In the genomic region with DNA sequence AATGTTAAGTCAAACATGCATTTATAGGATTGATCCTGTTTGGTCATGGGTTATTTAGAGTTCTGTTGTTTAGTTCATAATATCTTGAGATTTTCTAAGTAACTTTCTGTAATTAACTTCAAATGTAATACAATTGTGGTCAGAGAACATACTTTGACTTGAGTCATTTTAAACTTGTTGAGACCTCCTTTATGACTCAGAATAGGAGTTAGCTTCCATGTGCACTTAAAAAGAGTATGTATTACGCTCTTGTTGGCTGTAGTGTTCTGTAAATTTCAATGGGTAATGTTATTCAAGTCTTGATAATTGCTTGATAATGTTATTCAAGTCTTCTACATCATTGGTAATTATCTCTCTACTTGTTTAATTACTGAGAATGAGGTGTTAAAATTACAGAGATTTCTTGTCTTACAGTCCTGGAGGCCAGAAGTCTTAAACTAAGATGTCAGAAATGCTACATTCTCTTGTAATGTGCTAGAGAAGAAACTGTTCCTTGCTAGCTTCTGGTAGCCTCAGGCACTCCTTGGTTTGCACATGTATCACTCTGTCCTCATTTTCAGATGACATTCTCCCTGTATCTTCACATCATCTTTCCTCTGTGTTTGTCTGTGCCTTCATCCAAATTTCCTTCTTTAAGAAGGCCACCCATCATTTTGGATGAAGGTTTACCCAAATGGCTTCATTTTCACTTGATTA, we compare ENCODE assay signal across 16 cellular contexts.
DNase-seq lines count a peak whose midpoint lies in the region; ATAC-seq and TF ChIP-seq lines count a peak whose summit lies in the region.
"Had no signal": no experiment of that assay in that cellular context is flagged by ENCODE, and none has a peak within 500 bp of the region (broad histone marks: within the 10 kb centered on the region; RNA-seq: fewer than 3 reads in every experiment).

No MANE protein-coding gene starts in this region.

- H2BK120ac ChIP-seq in IMR-90 (ENCODE audit: low read depth, low read length), result peak overlapping the region; percentile 52

- H3K18ac ChIP-seq in IMR-90 (ENCODE audit: low read depth, low read length), result peak overlapping the region; percentile 30; the same call in 1 of the 2 replicates

- peak overlapping the region; percentile 49; the same call in 1 of the 2 replicates for H3K14ac ChIP-seq in IMR-90 (replicated peaks; ENCODE audit: low read depth, low read length)

- H2AK5ac ChIP-seq in IMR-90 (ENCODE audit: low read depth, low read length), result peak overlapping the region; percentile 51

- POLR2A ChIA-PET in SK-N-SH (lab: Yijun Ruan, JAX), result no interaction called here
- POLR2A ChIA-PET in IMR-90 (lab: Charles Lee; ENCODE audit: unreplicated experiment), result no interaction called here

- no peaks in the 10 kb centered on the region for H3K36me3 ChIP-seq in SK-N-SH (replicated peaks in 1 of 2; ENCODE audit: control insufficient read depth in 1 of 2, insufficient read depth in 2 of 2, low read length in 1 of 2)
- H3K36me3 ChIP-seq in IMR-90 (ENCODE audit: control insufficient read depth, insufficient read depth, low read length), result no peaks in the 10 kb centered on the region

- 0 out of 3 replicates have a peak, but pooled peaks have one; percentile 32 for ATAC-seq in SK-N-SH treated with all-trans-retinoic acid at 6 μM for 48 hours
- ATAC-seq in IMR-90 (ENCODE audit: low read depth), result peak; percentile 67
- peak; percentile 54 for ATAC-seq in esophagus mucosa

- intact Hi-C loops in IMR-90 (cut with micrococcal nuclease) (loop anchor here (10.0 kb wide), 1 partner anchor 185 kb away; no protein-coding TSS in a partner anchor), head of caudate nucleus (cut with DNase I) (no loop called here)

- no peak overlapping the region for H3K4me2 ChIP-seq in SK-N-SH
- no peak overlapping the region for H3K4me2 ChIP-seq in IMR-90 (ENCODE audit: low read depth, low read length)

- no peaks in the 10 kb centered on the region for H3K79me1 ChIP-seq in IMR-90 (ENCODE audit: low read depth in 1 of 2, low read length in 2 of 2)

- H4K8ac ChIP-seq in IMR-90 (ENCODE audit: low read depth in 2 of 2, low read length in 2 of 2), result no peak overlapping the region

- H2AK9ac ChIP-seq in IMR-90 (replicated peaks; ENCODE audit: low read depth, low read length, poor library complexity), result no peak overlapping the region

- BruUV-seq in IMR-90 (replicated peaks; lab: Mats Ljungman, UMichigan), result no TSS peak

- no peaks in the 10 kb centered on the region for H3K9me2 ChIP-seq in SK-N-SH

- TF ChIP-seq RAD21 in SK-N-SH (IDR thresholded peaks at IDR 0.05; ENCODE audit: low read length) (no peak), IMR-90 (IDR thresholded peaks at IDR 0.05; ENCODE audit: low read length) (no peak)

- H3K56ac ChIP-seq in IMR-90 (ENCODE audit: extremely low read depth, insufficient read depth, low read length), result no peak overlapping the region

- no peak overlapping the region for H3K27ac ChIP-seq in SK-N-SH (ENCODE audit: low read depth in 2 of 2, low read length in 1 of 2)
- no peak overlapping the region for H3K27ac ChIP-seq in IMR-90 (ENCODE audit: insufficient read depth, low read length)
- H3K27ac ChIP-seq: 22Rv1 had no signal

- no peak for TF ChIP-seq POLR2A in IMR-90 (IDR thresholded peaks at IDR 0.05; ENCODE audit: low read depth, low read length)

- peak overlapping the region; percentile 22; the same call in 1 of the 2 replicates for H3K23ac ChIP-seq in IMR-90 (ENCODE audit: low read depth, low read length)

- dilution Hi-C loops in IMR-90 (cut with HindIII; ENCODE audit: low sequenced_read_pairs, unreplicated experiment), result no loop called here

- in situ Hi-C loops in IMR-90 (cut with MboI; ENCODE audit: low sequenced_read_pairs), result no loop called here

- CTCF ChIA-PET in SK-N-SH (lab: Yijun Ruan, JAX), result no interaction called here
- CTCF ChIA-PET in IMR-90 (lab: Yijun Ruan, JAX), result no interaction called here

- WGBS in SK-N-SH (ENCODE audit: low lambda C conversion rate), result 83% methylated on average over 1 of the region's 1 CpG
- WGBS in IMR-90 (ENCODE audit: extremely low coverage in 2 of 2, insufficient read length in 1 of 2), 2 experiments, result no CpG with 5 or more reads among the region's 1 CpG

- H3K9me3 ChIP-seq in SK-N-SH (no peaks in the 10 kb centered on the region), IMR-90 (ENCODE audit: control insufficient read depth, insufficient read depth, low read length) (no peaks in the 10 kb centered on the region)

- H2AFZ ChIP-seq in SK-N-SH (ENCODE audit: low read depth), result no peak overlapping the region
- no peak overlapping the region for H2AFZ ChIP-seq in IMR-90 (replicated peaks; ENCODE audit: low read length, poor library complexity)

- no peaks in the 10 kb centered on the region for H3K79me2 ChIP-seq in SK-N-SH (ENCODE audit: insufficient read depth)

- peaks cover 0 to 5% of the 10 kb centered on the region in 2 experiments; a peak in 1 of 4 replicates for H3K4me1 ChIP-seq in SK-N-SH (ENCODE audit: control insufficient read depth in 1 of 2, insufficient read depth in 2 of 2, low read depth in 1 of 2, low read length in 1 of 2)
- peaks cover under 1% of the 10 kb centered on the region; the same call in 1 of the 2 replicates for H3K4me1 ChIP-seq in IMR-90 (ENCODE audit: control insufficient read depth, insufficient read depth, low read length)

- H4K20me1 ChIP-seq in SK-N-SH (ENCODE audit: insufficient read depth) (no peaks in the 10 kb centered on the region), IMR-90 (ENCODE audit: insufficient read depth, low read length) (no peaks in the 10 kb centered on the region)

- H4K5ac ChIP-seq in IMR-90 (ENCODE audit: low read depth, low read length), result no peak overlapping the region

- H3K9me1 ChIP-seq in IMR-90 (ENCODE audit: insufficient read depth, low read length), result no peaks in the 10 kb centered on the region

- no peak for TF ChIP-seq EP300 in SK-N-SH (IDR thresholded peaks at IDR 0.05; ENCODE audit: borderline replicate concordance in 1 of 2, low read depth in 1 of 2, low read length in 1 of 2)

- H4K91ac ChIP-seq in IMR-90 (ENCODE audit: insufficient read depth, low read depth, low read length), result no peak overlapping the region

- peak overlapping the region; percentile 75; the same call in 2 of the 3 replicates for H2BK15ac ChIP-seq in IMR-90 (ENCODE audit: low read depth, low read length)

- H3K9ac ChIP-seq in SK-N-SH, result no peak overlapping the region
- H3K9ac ChIP-seq in IMR-90 (ENCODE audit: low read depth, low read length), result no peak overlapping the region

- H2BK5ac ChIP-seq in IMR-90 (ENCODE audit: low read depth, low read length, poor library complexity, severe bottlenecking), result peak overlapping the region; percentile 65

- peak overlapping the region; percentile 62; the same call in 1 of the 2 replicates for H2BK20ac ChIP-seq in IMR-90 (ENCODE audit: low read depth, low read length)

- H3F3A ChIP-seq in SK-N-SH (replicated peaks; ENCODE audit: insufficient read depth), result no peaks in the 10 kb centered on the region

- no peak for DNase-seq in SK-N-SH
- peak; percentile 85 for DNase-seq in IMR-90
- DNase-seq in stromal cell of bone marrow (ENCODE audit: low read depth), result peak; percentile 53
- DNase-seq in activated CD8-positive, alpha-beta memory T cell treated with anti-CD3 and anti-CD28 coated beads, Interleukin-2, amount 50 U/mL, for 48 hours, result no peak
- no peak for DNase-seq in head of caudate nucleus
- DNase-seq in NCI-H524 treated with DMSO at 0.1 percent for 48 hours (lab: John Stamatoyannopoulos, UW), result no peak
- DNase-seq: activated CD8-positive, alpha-beta memory T cell treated with anti-CD3 and anti-CD28 coated beads for 24 hours; activated naive CD4-positive, alpha-beta T cell treated with anti-CD3 and anti-CD28 coated beads for 36 hours; erythroblast; NCI-H1048; NCI-H526 treated with DMSO at 0.1 percent for 48 hours; posterior cingulate gyrus; Right ventricle myocardium superior had no signal

- no peak overlapping the region; the same call in 1 of the 2 replicates for H3K4ac ChIP-seq in IMR-90 (ENCODE audit: low read depth, low read length)

- H3K4me3 ChIP-seq in SK-N-SH (ENCODE audit: low read depth in 2 of 2, low read length in 1 of 2) (no peak overlapping the region), IMR-90 (ENCODE audit: insufficient read depth, low read depth, low read length) (no peak overlapping the region)

- no peak for TF ChIP-seq CTCF in SK-N-SH (IDR thresholded peaks at IDR 0.05)
- no peak for TF ChIP-seq CTCF in IMR-90 (conservative IDR thresholded peaks at IDR 0.05; ENCODE audit: low read depth, low read length)

- no peaks in the 10 kb centered on the region for H3K27me3 ChIP-seq in SK-N-SH (ENCODE audit: insufficient read depth)
- no peaks in the 10 kb centered on the region for H3K27me3 ChIP-seq in IMR-90 (ENCODE audit: control insufficient read depth, insufficient read depth, low read length)

TF ChIP-seq in SK-N-SH treated with all-trans-retinoic acid at 6 μM for 48 hours, 23 proteins besides CTCF, POLR2A, EP300 and RAD21:
- TF ChIP-seq ZNF70 (CRISPR knock-in tag; IDR thresholded peaks at IDR 0.05) (no peak), OSR1 (CRISPR knock-in tag; IDR thresholded peaks at IDR 0.05) (no peak), SNAI2 (CRISPR knock-in tag; IDR thresholded peaks at IDR 0.05) (no peak), ZNF565 (CRISPR knock-in tag; conservative IDR thresholded peaks at IDR 0.05; ENCODE audit: low read depth) (no peak), ZC3H10 (CRISPR knock-in tag; IDR thresholded peaks at IDR 0.05) (no peak), PPARA (CRISPR knock-in tag; IDR thresholded peaks at IDR 0.05; ENCODE audit: borderline replicate concordance) (no peak), TOX (CRISPR knock-in tag; IDR thresholded peaks at IDR 0.05; ENCODE audit: borderline replicate concordance) (no peak)

TF ChIP-seq in SK-N-SH, 30 proteins besides CTCF, POLR2A, EP300 and RAD21 (continues in another document):
- TF ChIP-seq FOXJ3 (CRISPR knock-in tag; IDR thresholded peaks at IDR 0.05), result no peak
- TF ChIP-seq MXI1 (IDR thresholded peaks at IDR 0.05; ENCODE audit: low read depth, low read length), result no peak
- TF ChIP-seq GABPA (IDR thresholded peaks at IDR 0.05; ENCODE audit: low read depth), result no peak

TF ChIP-seq in IMR-90, 13 proteins besides CTCF, POLR2A, EP300 and RAD21:
- TF ChIP-seq SMC3 (IDR thresholded peaks at IDR 0.05; ENCODE audit: low read depth, low read length) (no peak), FOS (IDR thresholded peaks at IDR 0.05; ENCODE audit: low read depth, low read length) (peak; percentile 73)

Comparison
In these comparisons a context has a peak if more than half of its experiments do, and no peak if none do; other contexts are left out.
1. DNase-seq: peak in IMR-90 (single experiment) and stromal cell of bone marrow (single experiment); none in SK-N-SH (single experiment), activated CD8-positive, alpha-beta memory T cell treated with anti-CD3 and anti-CD28 coated beads, Interleukin-2, amount 50 U/mL, for 48 hours (single experiment), head of caudate nucleus (0 of 42) and NCI-H524 treated with DMSO at 0.1 percent for 48 hours (single experiment).
2. Peak in every context shown above with its lines, with median percentiles within 50 percentile points of each other: ATAC-seq.